In the genomic region with DNA sequence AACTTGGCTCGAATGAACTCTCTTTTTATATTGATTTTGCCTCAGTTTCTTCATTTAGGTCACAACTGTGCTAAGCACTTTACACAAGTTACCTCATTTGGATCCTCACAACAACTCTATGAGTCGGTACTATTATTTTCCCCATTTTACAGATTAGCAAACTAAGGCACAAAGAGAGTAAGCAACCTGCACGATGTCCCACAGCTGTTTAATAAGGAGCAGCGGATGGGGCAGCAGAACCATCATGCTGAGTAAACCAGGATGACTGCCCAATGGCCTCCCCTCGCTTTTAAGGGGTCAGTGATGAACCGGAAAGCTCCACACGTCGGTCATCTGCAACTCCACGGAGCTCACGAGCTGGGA, we compare ENCODE assay signal across 9 cellular contexts. TPM values are rescaled to one million over a fixed set of nuclear protein-coding genes. Genes with fewer than 3 reads are reported as not detected.
DNase-seq lines count a peak whose midpoint lies in the region; ATAC-seq and TF ChIP-seq lines count a peak whose summit lies in the region.
"Had no signal": no experiment of that assay in that cellular context is flagged by ENCODE, and none has a peak within 500 bp of the region (broad histone marks: within the 10 kb centered on the region; RNA-seq: fewer than 3 reads in every experiment).

No MANE protein-coding gene starts in this region.

- peaks cover 8% of the 10 kb centered on the region for H3K27me3 ChIP-seq in NT2/D1 (ENCODE audit: insufficient read depth, insufficient read length)
- H3K27me3 ChIP-seq in esophagus (ENCODE audit: control insufficient read depth in 1 of 2, insufficient read depth in 2 of 2, low read length in 2 of 2) = no peaks in the 10 kb centered on the region
- H3K27me3 ChIP-seq in parathyroid adenoma (ENCODE audit: control insufficient read depth, insufficient read depth, low read length) = no peaks in the 10 kb centered on the region

- WGBS in esophagus, 2 donors = 17 to 18% methylated on average over 10 of the region's 10 CpGs

- no peak for TF ChIP-seq CTCF in parathyroid adenoma (IDR thresholded peaks at IDR 0.05)

- no peaks in the 10 kb centered on the region for H3K79me2 ChIP-seq in parathyroid adenoma

- H3K4me3 ChIP-seq in NT2/D1 (ENCODE audit: insufficient read length, low read depth) (peak overlapping the region; percentile 66), esophagus (ENCODE audit: low read depth in 1 of 2, low read length in 2 of 2) (peak overlapping the region; percentile 59 to 69), parathyroid adenoma (ENCODE audit: low read depth, low read length) (peak overlapping the region; percentile 85)

- no peak for DNase-seq in NT2/D1 (ENCODE audit: low read depth, low spot score)
- DNase-seq in HPDE6-E6E7 (ENCODE audit: extremely low spot score) = no peak
- DNase-seq in Ammon's horn (ENCODE audit: low spot score) = no peak
- DNase-seq in GOT3 (lab: John Stamatoyannopoulos, UW) = no peak
- no peak for DNase-seq in NCI-H2081 treated with DMSO at 0.1 percent for 48 hours (lab: John Stamatoyannopoulos, UW)
- DNase-seq: activated naive CD4-positive, alpha-beta T cell treated with anti-CD3 and anti-CD28 coated beads, Interleukin-2, amount 50 U/mL, for 16 hours had no signal

- peak overlapping the region; percentile 89 for H2AFZ ChIP-seq in parathyroid adenoma

- peak; percentile 7 for ATAC-seq in GM18498 (IDR thresholded peaks at IDR 0.05; ENCODE audit: unreplicated experiment)

- H3K9ac ChIP-seq in NT2/D1 (ENCODE audit: insufficient read length, low read depth) (peak overlapping the region; percentile 50), parathyroid adenoma (peak overlapping the region; percentile 5)

- H3K27ac ChIP-seq in esophagus (ENCODE audit: low read depth in 2 of 2, low read length in 1 of 2) (no peak overlapping the region), parathyroid adenoma (peak overlapping the region; percentile 64)

- H3K4me2 ChIP-seq in parathyroid adenoma (ENCODE audit: low read length) = peak overlapping the region; percentile 97

- H3K36me3 ChIP-seq in NT2/D1 (ENCODE audit: insufficient read depth, insufficient read length, low read length) = no peaks in the 10 kb centered on the region
- no peaks in the 10 kb centered on the region for H3K36me3 ChIP-seq in esophagus (ENCODE audit: control insufficient read depth in 2 of 2, insufficient read depth in 2 of 2, low read length in 1 of 2)
- H3K36me3 ChIP-seq in parathyroid adenoma (ENCODE audit: control insufficient read depth, insufficient read depth, low read length) = no peaks in the 10 kb centered on the region

- H3K4me1 ChIP-seq in NT2/D1 (ENCODE audit: insufficient read depth, insufficient read length) = no peaks in the 10 kb centered on the region
- no peaks in the 10 kb centered on the region for H3K4me1 ChIP-seq in esophagus (ENCODE audit: control insufficient read depth in 2 of 2, insufficient read depth in 2 of 2, low read length in 1 of 2)
- no peaks in the 10 kb centered on the region for H3K4me1 ChIP-seq in parathyroid adenoma

- H3K9me3 ChIP-seq in NT2/D1 (ENCODE audit: insufficient read depth, low read length) (no peaks in the 10 kb centered on the region), esophagus (ENCODE audit: control insufficient read depth in 2 of 2, insufficient read depth in 1 of 2, low read depth in 1 of 2, low read length in 1 of 2) (no peaks in the 10 kb centered on the region), parathyroid adenoma (ENCODE audit: control insufficient read depth, low read length) (no peaks in the 10 kb centered on the region)

RNA-seq across cellular contexts. Expression of gene PRELID2, which starts 0.6 kb away (rescaled TPM):
- polyA plus RNA-seq in esophagus = 1 to 10 TPM; 1.1 to 1.5 TPM

RNA-seq across cellular contexts. Expression of gene GRXCR2, which starts 38.3 kb away (rescaled TPM):
- polyA plus RNA-seq in esophagus = under 1 TPM; 0.02 to 0.04 TPM
